In the genomic region with DNA sequence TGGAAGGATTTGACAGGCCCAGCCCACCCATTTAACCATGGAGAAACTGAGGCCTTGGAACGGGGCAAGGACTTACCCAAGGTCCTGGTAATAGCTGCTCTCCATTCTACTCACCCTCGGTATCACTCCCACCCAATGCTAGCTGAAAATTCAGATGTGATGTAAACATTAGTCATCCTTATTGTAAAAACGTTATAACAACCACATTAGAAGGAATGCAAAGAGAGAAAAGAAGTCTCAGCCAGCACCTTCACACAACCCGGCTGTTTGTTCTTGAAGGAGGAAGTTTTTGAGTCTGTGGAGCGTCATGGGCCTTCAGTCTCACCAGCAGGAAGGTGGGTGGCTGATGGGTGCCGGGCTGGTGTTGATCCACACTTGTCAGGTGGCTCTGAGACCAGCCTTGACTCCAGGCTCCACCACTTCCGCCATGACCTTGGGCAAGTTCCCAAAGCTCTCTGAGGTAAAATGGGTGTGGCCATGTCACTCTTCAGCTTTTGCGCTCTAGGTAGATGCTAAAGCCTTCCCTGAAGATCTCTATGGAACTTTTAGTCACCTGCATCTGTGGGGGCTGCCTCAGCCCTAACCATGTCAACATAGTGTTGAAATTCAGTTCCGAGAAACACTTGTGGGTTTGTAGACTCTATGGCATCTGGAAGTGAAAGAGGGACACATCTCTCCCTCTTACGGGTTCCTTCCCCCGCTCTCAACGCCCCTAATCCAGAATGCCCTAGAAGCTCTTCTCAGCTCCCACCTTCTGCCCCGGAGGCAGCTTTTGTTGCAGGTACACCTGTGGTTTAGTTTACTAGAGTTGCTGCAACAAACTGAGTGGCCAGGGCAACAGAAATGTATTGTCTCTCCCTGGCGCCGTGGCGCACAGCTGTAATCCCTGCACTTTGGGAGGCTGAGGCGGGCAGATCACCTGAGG, we compare ENCODE assay signal across 10 cellular contexts. TPM values are rescaled to one million over a fixed set of nuclear protein-coding genes. Genes with fewer than 3 reads are reported as not detected.
DNase-seq lines count a peak whose midpoint lies in the region; ATAC-seq and TF ChIP-seq lines count a peak whose summit lies in the region.
"Had no signal": no experiment of that assay in that cellular context is flagged by ENCODE, and none has a peak within 500 bp of the region (broad histone marks: within the 10 kb centered on the region; RNA-seq: fewer than 3 reads in every experiment).

No MANE protein-coding gene starts in this region.

- peaks cover 94% of the 10 kb centered on the region for H3K4me1 Mint-ChIP-seq in activated T-helper 1 cell treated with anti-CD3 and anti-CD28 coated beads, Interleukin-12 subunit alpha, Interleukin-12 subunit beta, Interleukin-2, Interleukin-4 antibody, amounts not matched to agents 30 ng/mL and 10 ng/mL and 1 ng/mL, durations not matched to agents 14 hours and 24 hours and 36 hours (ENCODE audit: low read depth)

- H3K27ac ChIP-seq in upper lobe of left lung: peak overlapping the region in 3 of 4 donors; percentile 8 to 39 (median 14)
- H3K27ac ChIP-seq in left ventricle myocardium inferior (replicated peaks): no peak overlapping the region
- H3K27ac ChIP-seq: A549 had no signal

- peaks cover 65% of the 10 kb centered on the region for H3K36me3 Mint-ChIP-seq in activated T-helper 1 cell treated with anti-CD3 and anti-CD28 coated beads, Interleukin-12 subunit alpha, Interleukin-12 subunit beta, Interleukin-2, Interleukin-4 antibody, amounts not matched to agents 30 ng/mL and 10 ng/mL and 1 ng/mL, durations not matched to agents 14 hours and 24 hours and 36 hours (ENCODE audit: low read depth)

- TF ChIP-seq CTCF in mucosa of descending colon (IDR thresholded peaks at IDR 0.05) (no peak), upper lobe of left lung (IDR thresholded peaks at IDR 0.05) (no peak), left ventricle myocardium inferior (IDR thresholded peaks at IDR 0.05; ENCODE audit: borderline replicate concordance) (no peak)

- intact Hi-C loops in activated T-helper 1 cell treated with anti-CD3 and anti-CD28 coated beads, Interleukin-12 subunit alpha, Interleukin-12 subunit beta, Interleukin-2, Interleukin-4 antibody, amounts not matched to agents 30 ng/mL and 10 ng/mL and 1 ng/mL, durations not matched to agents 14 hours and 24 hours and 36 hours (cut with micrococcal nuclease): loop anchor here (1.0 to 2.0 kb wide), 10 partner anchors 8 to 175 kb away; a partner anchor contains a TSS
- intact Hi-C loops in mucosa of descending colon (cut with DNase I, micrococcal nuclease) (no loop called here), left ventricle myocardium inferior (cut with micrococcal nuclease) (no loop called here)

- no peak for TF ChIP-seq POLR2A in upper lobe of left lung (IDR thresholded peaks at IDR 0.05)

- H3K9me3 ChIP-seq in mucosa of descending colon (no peaks in the 10 kb centered on the region), upper lobe of left lung (no peaks in the 10 kb centered on the region), left ventricle myocardium inferior (replicated peaks) (no peaks in the 10 kb centered on the region)
- H3K9me3 ChIP-seq: A549 had no signal

- ATAC-seq in mucosa of descending colon: peak; percentile 89
- ATAC-seq in upper lobe of left lung (ENCODE audit: low FRiP score in 2 of 2): peak; percentile 52 to 62
- ATAC-seq: A549 had no signal

- H3K36me3 ChIP-seq in mucosa of descending colon (ENCODE audit: low read depth) (no peaks in the 10 kb centered on the region), upper lobe of left lung (no peaks in the 10 kb centered on the region), left ventricle myocardium inferior (no peaks in the 10 kb centered on the region)

- peak overlapping the region; percentile 92 for H3K27ac Mint-ChIP-seq in activated T-helper 1 cell treated with anti-CD3 and anti-CD28 coated beads, Interleukin-12 subunit alpha, Interleukin-12 subunit beta, Interleukin-2, Interleukin-4 antibody, amounts not matched to agents 30 ng/mL and 10 ng/mL and 1 ng/mL, durations not matched to agents 14 hours and 24 hours and 36 hours

- no peaks in the 10 kb centered on the region for H3K9me3 Mint-ChIP-seq in activated T-helper 1 cell treated with anti-CD3 and anti-CD28 coated beads, Interleukin-12 subunit alpha, Interleukin-12 subunit beta, Interleukin-2, Interleukin-4 antibody, amounts not matched to agents 30 ng/mL and 10 ng/mL and 1 ng/mL, durations not matched to agents 14 hours and 24 hours and 36 hours

- DNase-seq in SIG-M5 treated with dmso at 0.1 percent for 504 hours (lab: John Stamatoyannopoulos, UW; ENCODE audit: unreplicated experiment) (peak; percentile 43), SIG-M5 (lab: John Stamatoyannopoulos, UW) (no peak), mucosa of descending colon (peak; percentile 60 to 87 (median 69)), upper lobe of left lung (peak in 1 of 2 donors; percentile 62), COR-L47 (lab: John Stamatoyannopoulos, UW) (no peak), NCI-H526 treated with DMSO at 0.1 percent for 48 hours (lab: John Stamatoyannopoulos, UW) (no peak), left ventricle myocardium inferior (no peak)
- DNase-seq in activated T-helper 1 cell treated with anti-CD3 and anti-CD28 coated beads, Interleukin-12 subunit alpha, Interleukin-12 subunit beta, Interleukin-2, Interleukin-4 antibody, amounts not matched to agents 30 ng/mL and 10 ng/mL and 1 ng/mL, durations not matched to agents 14 hours and 24 hours and 36 hours (ENCODE audit: low spot score): peak; percentile 81

- no peak for TF ChIP-seq EP300 in upper lobe of left lung (IDR thresholded peaks at IDR 0.05)

- H3K4me3 ChIP-seq in mucosa of descending colon (no peak overlapping the region), upper lobe of left lung (no peak overlapping the region), left ventricle myocardium inferior (no peak overlapping the region)
- H3K4me3 ChIP-seq: A549 had no signal

- WGBS in upper lobe of left lung, 2 donors: 64 to 76% methylated on average over 17 of the region's 17 CpGs

- H3K27me3 ChIP-seq in upper lobe of left lung (no peaks in the 10 kb centered on the region), left ventricle myocardium inferior (ENCODE audit: low read depth) (peaks cover 32% of the 10 kb centered on the region)

- H3K4me3 Mint-ChIP-seq in activated T-helper 1 cell treated with anti-CD3 and anti-CD28 coated beads, Interleukin-12 subunit alpha, Interleukin-12 subunit beta, Interleukin-2, Interleukin-4 antibody, amounts not matched to agents 30 ng/mL and 10 ng/mL and 1 ng/mL, durations not matched to agents 14 hours and 24 hours and 36 hours: peak overlapping the region; percentile 80

- no peaks in the 10 kb centered on the region for H3K27me3 Mint-ChIP-seq in activated T-helper 1 cell treated with anti-CD3 and anti-CD28 coated beads, Interleukin-12 subunit alpha, Interleukin-12 subunit beta, Interleukin-2, Interleukin-4 antibody, amounts not matched to agents 30 ng/mL and 10 ng/mL and 1 ng/mL, durations not matched to agents 14 hours and 24 hours and 36 hours (ENCODE audit: insufficient read depth)

- H3K4me1 ChIP-seq in mucosa of descending colon (ENCODE audit: low read depth) (no peaks in the 10 kb centered on the region), upper lobe of left lung (no peaks in the 10 kb centered on the region), left ventricle myocardium inferior (no peaks in the 10 kb centered on the region)

RNA-seq across cellular contexts. Expression of a gene that starts 14.8 kb away (rescaled TPM):
- 411 and 416 TPM in 2 replicates for total RNA-seq in activated T-helper 1 cell treated with anti-CD3 and anti-CD28 coated beads, Interleukin-12 subunit alpha, Interleukin-12 subunit beta, Interleukin-2, Interleukin-4 antibody, amounts not matched to agents 30 ng/mL and 10 ng/mL and 1 ng/mL, durations not matched to agents 14 hours and 24 hours and 36 hours
- 1 to 10 TPM; 2.3 to 4.3 (median 2.8) TPM for total RNA-seq in mucosa of descending colon
- total RNA-seq in upper lobe of left lung: 10 to 100 TPM in 2 of 6 donors, 1 to 10 TPM in 4; 3.8 to 27.2 (median 5.3) TPM
- total RNA-seq in left ventricle myocardium inferior: 0.47 TPM
- total RNA-seq: endothelial cell of umbilical vein had no signal

RNA-seq across cellular contexts. Expression of a gene that starts 34.3 kb away (rescaled TPM):
- 1.7 and 2.0 TPM in 2 replicates for total RNA-seq in activated T-helper 1 cell treated with anti-CD3 and anti-CD28 coated beads, Interleukin-12 subunit alpha, Interleukin-12 subunit beta, Interleukin-2, Interleukin-4 antibody, amounts not matched to agents 30 ng/mL and 10 ng/mL and 1 ng/mL, durations not matched to agents 14 hours and 24 hours and 36 hours
- total RNA-seq in mucosa of descending colon (10 to 100 TPM in 2 of 3 donors, 1 to 10 TPM in 1; 6.2 to 36.8 (median 18.4) TPM), upper lobe of left lung (100 to 1,000 TPM in 4 of 6 donors, 10 to 100 TPM in 2; 29.5 to 186 (median 115) TPM), left ventricle myocardium inferior (15.4 TPM)

Comparison
In these comparisons a context has a peak if more than half of its experiments do, and no peak if none do; other contexts are left out.
1. DNase-seq: peak in SIG-M5 treated with dmso at 0.1 percent for 504 hours (single experiment), activated T-helper 1 cell treated with anti-CD3 and anti-CD28 coated beads, Interleukin-12 subunit alpha, Interleukin-12 subunit beta, Interleukin-2, Interleukin-4 antibody, amounts not matched to agents 30 ng/mL and 10 ng/mL and 1 ng/mL, durations not matched to agents 14 hours and 24 hours and 36 hours (single experiment) and mucosa of descending colon (3 of 3); none in SIG-M5 (single experiment), COR-L47 (single experiment), NCI-H526 treated with DMSO at 0.1 percent for 48 hours (single experiment) and left ventricle myocardium inferior (single experiment).
2. RNA of a gene that starts 14.8 kb away (total RNA-seq): 411 to 416 TPM in activated T-helper 1 cell treated with anti-CD3 and anti-CD28 coated beads, Interleukin-12 subunit alpha, Interleukin-12 subunit beta, Interleukin-2, Interleukin-4 antibody, amounts not matched to agents 30 ng/mL and 10 ng/mL and 1 ng/mL, durations not matched to agents 14 hours and 24 hours and 36 hours; 3.8 to 27.2 TPM in upper lobe of left lung, 2.3 to 4.3 TPM in mucosa of descending colon and 0.47 TPM in left ventricle myocardium inferior (single experiment); every median in the first group is over 10 times any median in the second.